Comparison of ENCODE assay signal across 23 cellular contexts in the genomic region with DNA sequence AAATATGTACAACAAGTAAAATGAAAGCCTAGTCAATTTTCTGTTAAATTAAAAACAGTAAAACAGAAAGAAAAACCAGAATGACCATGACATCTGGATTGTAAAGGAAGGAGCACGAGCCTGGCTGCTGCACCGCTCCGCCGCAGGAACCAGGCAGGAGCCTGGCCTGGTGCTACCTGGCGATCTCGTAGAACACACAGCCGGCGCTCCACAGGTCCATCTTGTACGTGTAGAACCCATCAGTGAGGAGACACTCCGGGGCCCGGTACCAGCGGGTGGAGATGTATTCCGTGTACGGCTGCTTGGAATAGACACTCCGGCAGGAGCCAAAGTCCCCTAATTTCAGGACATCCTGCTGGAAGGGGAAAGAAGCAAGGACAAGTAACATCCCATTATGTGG.
"Had no signal": no experiment of that assay in that cellular context is flagged by ENCODE, and none has a peak within 500 bp of the region (broad histone marks: within the 10 kb centered on the region; RNA-seq: fewer than 3 reads in every experiment).

No MANE protein-coding gene starts in this region.

- DNase-seq: dermis blood vessel endothelial cell; dorsolateral prefrontal cortex; effector CD4-positive, alpha-beta T cell; effector memory CD8-positive, alpha-beta T cell; endodermal cell; erythroblast; esophagus squamous epithelium; foreskin fibroblast; foreskin melanocyte; gastrocnemius medialis; glutamatergic neuron; head of caudate nucleus; heart right ventricle; hippocampal formation; islet precursor cell; left cardiac atrium; left lung; left ventricle myocardium superior; lower lobe of right lung; mesendoderm; midbrain had no signal

- H3K36me3 ChIP-seq: gastrocnemius medialis, left lung had no signal

- H3K4me3 ChIP-seq: coronary artery, dorsolateral prefrontal cortex, esophagus squamous epithelium, gastrocnemius medialis, heart right ventricle, left lung, lower lobe of right lung had no signal

- H3K9me3 Mint-ChIP-seq: effector memory CD8-positive, alpha-beta T cell; endodermal cell had no signal

- H3K27me3 ChIP-seq: dorsolateral prefrontal cortex, esophagus squamous epithelium, gastrocnemius medialis, heart right ventricle, left lung had no signal

- H3K27me3 Mint-ChIP-seq: effector memory CD8-positive, alpha-beta T cell had no signal

- H3K4me3 Mint-ChIP-seq: effector memory CD8-positive, alpha-beta T cell; endodermal cell had no signal

- H3K27ac Mint-ChIP-seq: effector memory CD8-positive, alpha-beta T cell; endodermal cell had no signal

- H3K27ac ChIP-seq: coronary artery, dorsolateral prefrontal cortex, epithelial cell of prostate, esophagus squamous epithelium, gastrocnemius medialis, heart right ventricle, left lung, lower lobe of right lung had no signal

- H3K9me3 ChIP-seq: esophagus squamous epithelium, gastrocnemius medialis, heart right ventricle, left lung, lower lobe of right lung had no signal

- H3K4me1 ChIP-seq: gastrocnemius medialis, left lung, lower lobe of right lung had no signal
